1 cellular context compared by ENCODE assay signal in the genomic region with DNA sequence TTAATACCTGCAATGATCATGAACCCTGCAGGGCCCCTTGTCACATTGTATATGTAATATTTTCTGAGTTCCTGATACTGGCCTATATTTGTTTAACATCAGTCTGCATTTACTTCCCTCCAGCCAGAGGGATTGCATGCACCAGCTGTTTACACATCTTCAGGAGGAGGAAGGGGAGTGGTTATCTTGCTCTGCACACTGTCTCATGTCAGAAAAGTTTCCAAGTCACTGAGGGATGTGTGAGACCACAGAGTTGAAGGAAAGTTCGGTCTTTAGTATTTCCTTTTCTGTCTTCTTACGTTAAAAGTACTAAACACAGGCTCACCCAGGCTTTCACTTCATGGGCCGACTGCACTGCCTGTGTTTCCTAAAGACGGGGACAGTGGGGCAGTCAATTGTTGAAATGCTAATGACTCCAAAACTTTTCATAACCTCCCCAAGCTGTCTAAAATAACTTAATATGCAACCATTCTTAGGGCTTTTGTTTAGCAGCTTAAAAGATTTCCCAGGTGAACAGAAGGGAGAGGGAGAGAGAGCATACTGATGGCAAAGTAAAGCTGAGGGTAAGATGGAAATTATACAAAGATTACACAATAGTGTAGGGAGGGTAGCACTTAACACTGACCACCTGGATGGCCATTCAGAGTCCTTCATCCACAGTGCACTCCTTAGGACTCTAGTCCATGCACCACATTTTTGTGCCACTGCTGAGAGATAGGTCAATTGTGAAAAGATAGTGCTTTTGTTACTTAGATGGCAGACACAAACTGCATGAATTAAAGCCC.
TF ChIP-seq lines count a peak whose summit lies in the region.

No MANE protein-coding gene starts in this region.

TF ChIP-seq in SK-N-SH, 30 proteins besides CTCF, POLR2A, EP300 and RAD21 (continued from another document):
- TF ChIP-seq, protein P1, sequence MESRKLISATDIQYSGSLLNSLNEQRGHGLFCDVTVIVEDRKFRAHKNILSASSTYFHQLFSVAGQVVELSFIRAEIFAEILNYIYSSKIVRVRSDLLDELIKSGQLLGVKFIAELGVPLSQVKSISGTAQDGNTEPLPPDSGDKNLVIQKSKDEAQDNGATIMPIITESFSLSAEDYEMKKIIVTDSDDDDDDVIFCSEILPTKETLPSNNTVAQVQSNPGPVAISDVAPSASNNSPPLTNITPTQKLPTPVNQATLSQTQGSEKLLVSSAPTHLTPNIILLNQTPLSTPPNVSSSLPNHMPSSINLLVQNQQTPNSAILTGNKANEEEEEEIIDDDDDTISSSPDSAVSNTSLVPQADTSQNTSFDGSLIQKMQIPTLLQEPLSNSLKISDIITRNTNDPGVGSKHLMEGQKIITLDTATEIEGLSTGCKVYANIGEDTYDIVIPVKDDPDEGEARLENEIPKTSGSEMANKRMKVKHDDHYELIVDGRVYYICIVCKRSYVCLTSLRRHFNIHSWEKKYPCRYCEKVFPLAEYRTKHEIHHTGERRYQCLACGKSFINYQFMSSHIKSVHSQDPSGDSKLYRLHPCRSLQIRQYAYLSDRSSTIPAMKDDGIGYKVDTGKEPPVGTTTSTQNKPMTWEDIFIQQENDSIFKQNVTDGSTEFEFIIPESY (IDR thresholded peaks at IDR 0.05; ENCODE audit: borderline replicate concordance, low read depth): no peak
- TF ChIP-seq TAF1 (IDR thresholded peaks at IDR 0.05; ENCODE audit: borderline replicate concordance, low read depth, low read length) (no peak), FOSL2 (IDR thresholded peaks at IDR 0.05; ENCODE audit: borderline replicate concordance, low read depth) (no peak), MEF2A (IDR thresholded peaks at IDR 0.05; ENCODE audit: borderline replicate concordance, low read depth) (no peak), GABPA (IDR thresholded peaks at IDR 0.05; ENCODE audit: low read depth) (no peak), JUND (IDR thresholded peaks at IDR 0.05) (0 out of 2 replicates have a peak, but pooled peaks have one; percentile 11), YY1 (IDR thresholded peaks at IDR 0.05; ENCODE audit: low read depth) (no peak), ELF1 (IDR thresholded peaks at IDR 0.05) (no peak), TCF12 (IDR thresholded peaks at IDR 0.05) (peak; percentile 94), RXRA (IDR thresholded peaks at IDR 0.05; ENCODE audit: borderline replicate concordance, low read depth) (peak; percentile 72; the same call in 1 of the 2 replicates), TEAD4 (IDR thresholded peaks at IDR 0.05; ENCODE audit: borderline replicate concordance, insufficient read depth) (no peak), POLR2AphosphoS5 (IDR thresholded peaks at IDR 0.05; ENCODE audit: low read depth, low read length) (peak; percentile 78; the same call in 1 of the 2 replicates)
- TF ChIP-seq, protein P2, sequence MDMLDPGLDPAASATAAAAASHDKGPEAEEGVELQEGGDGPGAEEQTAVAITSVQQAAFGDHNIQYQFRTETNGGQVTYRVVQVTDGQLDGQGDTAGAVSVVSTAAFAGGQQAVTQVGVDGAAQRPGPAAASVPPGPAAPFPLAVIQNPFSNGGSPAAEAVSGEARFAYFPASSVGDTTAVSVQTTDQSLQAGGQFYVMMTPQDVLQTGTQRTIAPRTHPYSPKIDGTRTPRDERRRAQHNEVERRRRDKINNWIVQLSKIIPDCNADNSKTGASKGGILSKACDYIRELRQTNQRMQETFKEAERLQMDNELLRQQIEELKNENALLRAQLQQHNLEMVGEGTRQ (IDR thresholded peaks at IDR 0.05; ENCODE audit: borderline replicate concordance, low read depth, low read length): no peak
- TF ChIP-seq, protein P3, sequence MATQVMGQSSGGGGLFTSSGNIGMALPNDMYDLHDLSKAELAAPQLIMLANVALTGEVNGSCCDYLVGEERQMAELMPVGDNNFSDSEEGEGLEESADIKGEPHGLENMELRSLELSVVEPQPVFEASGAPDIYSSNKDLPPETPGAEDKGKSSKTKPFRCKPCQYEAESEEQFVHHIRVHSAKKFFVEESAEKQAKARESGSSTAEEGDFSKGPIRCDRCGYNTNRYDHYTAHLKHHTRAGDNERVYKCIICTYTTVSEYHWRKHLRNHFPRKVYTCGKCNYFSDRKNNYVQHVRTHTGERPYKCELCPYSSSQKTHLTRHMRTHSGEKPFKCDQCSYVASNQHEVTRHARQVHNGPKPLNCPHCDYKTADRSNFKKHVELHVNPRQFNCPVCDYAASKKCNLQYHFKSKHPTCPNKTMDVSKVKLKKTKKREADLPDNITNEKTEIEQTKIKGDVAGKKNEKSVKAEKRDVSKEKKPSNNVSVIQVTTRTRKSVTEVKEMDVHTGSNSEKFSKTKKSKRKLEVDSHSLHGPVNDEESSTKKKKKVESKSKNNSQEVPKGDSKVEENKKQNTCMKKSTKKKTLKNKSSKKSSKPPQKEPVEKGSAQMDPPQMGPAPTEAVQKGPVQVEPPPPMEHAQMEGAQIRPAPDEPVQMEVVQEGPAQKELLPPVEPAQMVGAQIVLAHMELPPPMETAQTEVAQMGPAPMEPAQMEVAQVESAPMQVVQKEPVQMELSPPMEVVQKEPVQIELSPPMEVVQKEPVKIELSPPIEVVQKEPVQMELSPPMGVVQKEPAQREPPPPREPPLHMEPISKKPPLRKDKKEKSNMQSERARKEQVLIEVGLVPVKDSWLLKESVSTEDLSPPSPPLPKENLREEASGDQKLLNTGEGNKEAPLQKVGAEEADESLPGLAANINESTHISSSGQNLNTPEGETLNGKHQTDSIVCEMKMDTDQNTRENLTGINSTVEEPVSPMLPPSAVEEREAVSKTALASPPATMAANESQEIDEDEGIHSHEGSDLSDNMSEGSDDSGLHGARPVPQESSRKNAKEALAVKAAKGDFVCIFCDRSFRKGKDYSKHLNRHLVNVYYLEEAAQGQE (IDR thresholded peaks at IDR 0.05; ENCODE audit: low read depth, low read length): no peak
- TF ChIP-seq, protein P4, sequence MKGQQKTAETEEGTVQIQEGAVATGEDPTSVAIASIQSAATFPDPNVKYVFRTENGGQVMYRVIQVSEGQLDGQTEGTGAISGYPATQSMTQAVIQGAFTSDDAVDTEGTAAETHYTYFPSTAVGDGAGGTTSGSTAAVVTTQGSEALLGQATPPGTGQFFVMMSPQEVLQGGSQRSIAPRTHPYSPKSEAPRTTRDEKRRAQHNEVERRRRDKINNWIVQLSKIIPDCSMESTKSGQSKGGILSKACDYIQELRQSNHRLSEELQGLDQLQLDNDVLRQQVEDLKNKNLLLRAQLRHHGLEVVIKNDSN (IDR thresholded peaks at IDR 0.05; ENCODE audit: borderline replicate concordance, low read depth): no peak
- TF ChIP-seq, protein P5, sequence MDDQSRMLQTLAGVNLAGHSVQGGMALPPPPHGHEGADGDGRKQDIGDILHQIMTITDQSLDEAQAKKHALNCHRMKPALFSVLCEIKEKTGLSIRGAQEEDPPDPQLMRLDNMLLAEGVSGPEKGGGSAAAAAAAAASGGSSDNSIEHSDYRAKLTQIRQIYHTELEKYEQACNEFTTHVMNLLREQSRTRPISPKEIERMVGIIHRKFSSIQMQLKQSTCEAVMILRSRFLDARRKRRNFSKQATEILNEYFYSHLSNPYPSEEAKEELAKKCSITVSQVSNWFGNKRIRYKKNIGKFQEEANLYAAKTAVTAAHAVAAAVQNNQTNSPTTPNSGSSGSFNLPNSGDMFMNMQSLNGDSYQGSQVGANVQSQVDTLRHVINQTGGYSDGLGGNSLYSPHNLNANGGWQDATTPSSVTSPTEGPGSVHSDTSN (IDR thresholded peaks at IDR 0.05): peak; percentile 84
- TF ChIP-seq, protein P6, sequence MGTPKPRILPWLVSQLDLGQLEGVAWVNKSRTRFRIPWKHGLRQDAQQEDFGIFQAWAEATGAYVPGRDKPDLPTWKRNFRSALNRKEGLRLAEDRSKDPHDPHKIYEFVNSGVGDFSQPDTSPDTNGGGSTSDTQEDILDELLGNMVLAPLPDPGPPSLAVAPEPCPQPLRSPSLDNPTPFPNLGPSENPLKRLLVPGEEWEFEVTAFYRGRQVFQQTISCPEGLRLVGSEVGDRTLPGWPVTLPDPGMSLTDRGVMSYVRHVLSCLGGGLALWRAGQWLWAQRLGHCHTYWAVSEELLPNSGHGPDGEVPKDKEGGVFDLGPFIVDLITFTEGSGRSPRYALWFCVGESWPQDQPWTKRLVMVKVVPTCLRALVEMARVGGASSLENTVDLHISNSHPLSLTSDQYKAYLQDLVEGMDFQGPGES (IDR thresholded peaks at IDR 0.05; ENCODE audit: low read depth, low read length): no peak
TF ChIP-seq in SK-N-SH: peak in this region for 8.
